ENCODE assay signal across 9 cellular contexts in the genomic region with DNA sequence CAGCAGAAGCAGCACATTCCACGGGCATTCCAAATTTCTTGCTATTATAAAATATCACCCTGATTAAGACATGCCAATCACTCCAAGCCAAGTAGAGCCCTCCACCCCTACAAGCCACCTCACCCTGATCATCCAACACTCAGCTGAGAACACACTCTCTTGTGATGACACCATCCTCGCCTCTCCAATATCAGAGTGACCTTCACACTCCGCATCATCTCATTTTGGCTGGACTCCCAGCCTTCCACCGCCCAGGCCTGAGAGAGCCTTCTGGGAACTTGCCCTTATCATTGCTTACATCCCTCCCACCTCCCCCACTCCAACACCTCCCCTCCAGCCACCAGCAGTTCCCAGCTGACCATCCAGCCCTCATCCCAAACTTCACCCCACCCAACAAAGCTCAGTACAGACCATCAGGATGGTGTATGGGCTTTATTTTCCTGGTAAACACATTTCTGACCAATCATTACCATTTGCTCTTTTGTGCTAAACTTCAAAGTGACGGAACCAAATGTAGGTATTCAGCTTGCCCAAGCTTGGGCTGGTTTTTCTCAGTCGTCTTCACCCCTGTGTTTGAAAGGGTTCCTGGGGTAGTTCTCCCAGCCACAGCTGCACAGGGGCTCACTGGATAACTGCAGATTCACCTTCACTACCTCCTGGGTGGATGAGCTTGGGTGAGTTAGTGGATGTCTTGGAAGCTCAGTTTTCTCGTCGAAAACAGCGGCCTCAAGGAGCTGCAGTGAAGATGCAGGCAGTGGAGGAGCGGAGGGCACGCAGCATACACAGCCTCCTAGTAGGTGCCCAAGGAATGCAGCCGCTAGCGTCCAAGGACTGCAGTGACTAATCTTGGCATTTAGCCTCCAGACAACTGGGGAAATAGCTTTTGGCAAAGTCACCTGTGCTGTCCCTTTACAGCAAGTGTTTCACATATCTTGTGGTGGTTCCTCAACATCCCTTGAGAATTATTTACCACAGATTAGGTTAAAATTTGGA.
DNase-seq lines count a peak whose midpoint lies in the region; ATAC-seq, FAIRE-seq and TF ChIP-seq lines count a peak whose summit lies in the region.
"Had no signal": no experiment of that assay in that cellular context is flagged by ENCODE, and none has a peak within 500 bp of the region (broad histone marks: within the 10 kb centered on the region; RNA-seq: fewer than 3 reads in every experiment).

No MANE protein-coding gene starts in this region.

- intact Hi-C loops in pancreas (cut with DNase I) (no loop called here), OCI-LY7 (cut with micrococcal nuclease; ENCODE audit: unreplicated experiment) (no loop called here), A673 (cut with micrococcal nuclease; ENCODE audit: unreplicated experiment) (no loop called here)

- H3K4me1 ChIP-seq in pancreas (peaks cover 0 to 4% (median 0%) of the 10 kb centered on the region in 3 donors), OCI-LY7 (ENCODE audit: insufficient read depth, low read length, poor library complexity, severe bottlenecking) (peaks cover 5% of the 10 kb centered on the region), A673 (ENCODE audit: insufficient read depth, low read length, poor library complexity, severe bottlenecking) (no peaks in the 10 kb centered on the region)

- no peaks in the 10 kb centered on the region for H3K9me3 ChIP-seq in pancreas
- H3K9me3 ChIP-seq in OCI-LY7 (ENCODE audit: low read length), result no peaks in the 10 kb centered on the region
- H3K9me3 ChIP-seq in A673 (ENCODE audit: low read depth, low read length, poor library complexity, severe bottlenecking), result no peaks in the 10 kb centered on the region

- H3K27ac ChIP-seq in pancreas (peak overlapping the region in 2 of 4 donors; percentile 40 to 45), OCI-LY7 (ENCODE audit: low read depth, low read length, poor library complexity, severe bottlenecking) (no peak overlapping the region), A673 (ENCODE audit: low read depth, low read length, poor library complexity, severe bottlenecking) (no peak overlapping the region)

- TF ChIP-seq CTCF in pancreas (IDR thresholded peaks at IDR 0.05) (no peak), OCI-LY7 (conservative IDR thresholded peaks at IDR 0.05; ENCODE audit: low read length) (no peak), A673 (conservative IDR thresholded peaks at IDR 0.05; ENCODE audit: low read depth, low read length) (no peak)

- FAIRE-seq in pancreas (lab: Jason Lieb, UNC), result no peak

- no peaks in the 10 kb centered on the region for H3K79me2 ChIP-seq in OCI-LY7 (ENCODE audit: insufficient read depth, low read depth, low read length)

- no peak overlapping the region for H2AFZ ChIP-seq in OCI-LY7 (ENCODE audit: low read length)

- H3K36me3 ChIP-seq in pancreas (no peaks in the 10 kb centered on the region), OCI-LY7 (ENCODE audit: insufficient read depth, low read length) (no peaks in the 10 kb centered on the region), A673 (ENCODE audit: insufficient read depth, low read length, poor library complexity, severe bottlenecking) (no peaks in the 10 kb centered on the region)

- no peaks in the 10 kb centered on the region for H3K9me2 ChIP-seq in OCI-LY7 (ENCODE audit: insufficient read depth, low read length)

- POLR2A ChIA-PET in OCI-LY7 (lab: Charles Lee) (interaction anchor here (0.6 kb wide), 1 partner anchor 9 kb away, joined by 4 read pairs; no protein-coding TSS in a partner anchor), A673 (lab: Charles Lee; ENCODE audit: low non-redundant PET) (no interaction called here)

- BruUV-seq in OCI-LY7 (replicated peaks; lab: Mats Ljungman, UMichigan) (no TSS peak), A673 (replicated peaks; lab: Mats Ljungman, UMichigan) (no TSS peak)

- ATAC-seq in pancreas, result peak; percentile 77 to 90 (median 83)

- WGBS in pancreas, 2 donors, result 49 to 62% methylated on average over 13 of the region's 13 CpGs

- H3K27me3 ChIP-seq in pancreas, result no peaks in the 10 kb centered on the region
- no peaks in the 10 kb centered on the region for H3K27me3 ChIP-seq in A673 (replicated peaks; ENCODE audit: insufficient read depth, low read depth, low read length, poor library complexity)

- peak; percentile 93 for DNase-seq in Daoy (ENCODE audit: low read depth)
- DNase-seq in RPMI7951 (ENCODE audit: low read depth), result peak; percentile 94
- DNase-seq in fibroblast of peridontal ligament (ENCODE audit: extremely low read depth), result peak; percentile 70
- peak in 4 of 6 donors; percentile 21 to 69 (median 59) for DNase-seq in pancreas
- DNase-seq in OCI-LY7 (ENCODE audit: low spot score), result no peak
- DNase-seq in hippocampal formation (lab: John Stamatoyannopoulos, UW), result no peak
- no peak for DNase-seq in effector CD4-positive, alpha-beta T cell
- no peak for DNase-seq in A673 (ENCODE audit: low spot score)
- DNase-seq: NCI-H526 treated with DMSO at 0.1 percent for 48 hours had no signal

- H4K20me1 ChIP-seq in OCI-LY7 (ENCODE audit: insufficient read depth, low read length), result no peaks in the 10 kb centered on the region

- no peak overlapping the region for H3K4me3 ChIP-seq in pancreas
- H3K4me3 ChIP-seq in OCI-LY7 (ENCODE audit: low read depth, low read length, poor library complexity, severe bottlenecking), result no peak overlapping the region
- no peak overlapping the region for H3K4me3 ChIP-seq in A673 (ENCODE audit: low read depth, low read length, poor library complexity, severe bottlenecking)

- H3K4me2 ChIP-seq in OCI-LY7 (ENCODE audit: low read length), result no peak overlapping the region

- CTCF ChIA-PET in OCI-LY7 (lab: Charles Lee; ENCODE audit: unreplicated experiment), result interaction anchor here (0.6 kb wide), 1 partner anchor 42 kb away, joined by 3 read pairs; no protein-coding TSS in a partner anchor
- CTCF ChIA-PET in A673 (lab: Charles Lee), result no interaction called here

Comparison
In these comparisons a context has a peak if more than half of its experiments do, and no peak if none do; other contexts are left out.
1. DNase-seq: peak in Daoy (single experiment), RPMI7951 (single experiment), fibroblast of peridontal ligament (single experiment) and pancreas (4 of 6); none in OCI-LY7 (single experiment), hippocampal formation (0 of 2), effector CD4-positive, alpha-beta T cell (single experiment) and A673 (single experiment).